In the genomic region with DNA sequence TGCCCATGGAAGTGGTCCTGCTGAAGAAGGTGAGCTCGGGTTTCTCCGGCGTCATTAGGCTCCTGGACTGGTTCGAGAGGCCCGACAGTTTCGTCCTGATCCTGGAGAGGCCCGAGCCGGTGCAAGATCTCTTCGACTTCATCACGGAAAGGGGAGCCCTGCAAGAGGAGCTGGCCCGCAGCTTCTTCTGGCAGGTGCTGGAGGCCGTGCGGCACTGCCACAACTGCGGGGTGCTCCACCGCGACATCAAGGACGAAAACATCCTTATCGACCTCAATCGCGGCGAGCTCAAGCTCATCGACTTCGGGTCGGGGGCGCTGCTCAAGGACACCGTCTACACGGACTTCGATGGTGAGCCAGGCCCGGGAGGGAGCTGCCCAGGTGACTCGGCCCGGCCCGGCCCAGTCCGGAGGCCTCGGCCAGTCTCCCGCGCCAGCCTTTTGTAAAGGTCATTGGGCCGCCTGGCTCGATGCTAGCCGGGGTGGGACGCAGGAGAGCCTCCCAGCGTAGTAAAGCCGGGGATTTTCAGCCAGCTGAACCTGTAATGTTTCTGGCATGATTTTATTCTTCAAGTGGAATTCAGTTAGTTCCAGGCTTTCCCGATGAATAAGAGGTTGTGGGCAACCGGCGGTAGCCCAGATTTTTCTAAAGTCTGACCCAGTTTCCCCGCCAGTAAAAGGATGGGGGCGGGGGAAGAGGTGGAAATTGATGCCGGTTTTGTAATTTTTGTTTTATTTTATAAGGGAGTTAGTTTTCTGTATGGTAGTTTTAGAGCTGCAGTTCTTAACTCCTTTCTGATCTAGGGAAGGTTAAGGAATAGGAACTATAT, we compare ENCODE assay signal across 1 cellular context.
A peak's percentile ranks its signal among the peaks of the same experiment; 100 is the strongest.
TF ChIP-seq lines count a peak whose summit lies in the region.

No MANE protein-coding gene starts in this region.

TF ChIP-seq in HepG2, 621 proteins besides CTCF, POLR2A, EP300 and RAD21 (continued from another document and continues in another):
- TF ChIP-seq, protein P1, sequence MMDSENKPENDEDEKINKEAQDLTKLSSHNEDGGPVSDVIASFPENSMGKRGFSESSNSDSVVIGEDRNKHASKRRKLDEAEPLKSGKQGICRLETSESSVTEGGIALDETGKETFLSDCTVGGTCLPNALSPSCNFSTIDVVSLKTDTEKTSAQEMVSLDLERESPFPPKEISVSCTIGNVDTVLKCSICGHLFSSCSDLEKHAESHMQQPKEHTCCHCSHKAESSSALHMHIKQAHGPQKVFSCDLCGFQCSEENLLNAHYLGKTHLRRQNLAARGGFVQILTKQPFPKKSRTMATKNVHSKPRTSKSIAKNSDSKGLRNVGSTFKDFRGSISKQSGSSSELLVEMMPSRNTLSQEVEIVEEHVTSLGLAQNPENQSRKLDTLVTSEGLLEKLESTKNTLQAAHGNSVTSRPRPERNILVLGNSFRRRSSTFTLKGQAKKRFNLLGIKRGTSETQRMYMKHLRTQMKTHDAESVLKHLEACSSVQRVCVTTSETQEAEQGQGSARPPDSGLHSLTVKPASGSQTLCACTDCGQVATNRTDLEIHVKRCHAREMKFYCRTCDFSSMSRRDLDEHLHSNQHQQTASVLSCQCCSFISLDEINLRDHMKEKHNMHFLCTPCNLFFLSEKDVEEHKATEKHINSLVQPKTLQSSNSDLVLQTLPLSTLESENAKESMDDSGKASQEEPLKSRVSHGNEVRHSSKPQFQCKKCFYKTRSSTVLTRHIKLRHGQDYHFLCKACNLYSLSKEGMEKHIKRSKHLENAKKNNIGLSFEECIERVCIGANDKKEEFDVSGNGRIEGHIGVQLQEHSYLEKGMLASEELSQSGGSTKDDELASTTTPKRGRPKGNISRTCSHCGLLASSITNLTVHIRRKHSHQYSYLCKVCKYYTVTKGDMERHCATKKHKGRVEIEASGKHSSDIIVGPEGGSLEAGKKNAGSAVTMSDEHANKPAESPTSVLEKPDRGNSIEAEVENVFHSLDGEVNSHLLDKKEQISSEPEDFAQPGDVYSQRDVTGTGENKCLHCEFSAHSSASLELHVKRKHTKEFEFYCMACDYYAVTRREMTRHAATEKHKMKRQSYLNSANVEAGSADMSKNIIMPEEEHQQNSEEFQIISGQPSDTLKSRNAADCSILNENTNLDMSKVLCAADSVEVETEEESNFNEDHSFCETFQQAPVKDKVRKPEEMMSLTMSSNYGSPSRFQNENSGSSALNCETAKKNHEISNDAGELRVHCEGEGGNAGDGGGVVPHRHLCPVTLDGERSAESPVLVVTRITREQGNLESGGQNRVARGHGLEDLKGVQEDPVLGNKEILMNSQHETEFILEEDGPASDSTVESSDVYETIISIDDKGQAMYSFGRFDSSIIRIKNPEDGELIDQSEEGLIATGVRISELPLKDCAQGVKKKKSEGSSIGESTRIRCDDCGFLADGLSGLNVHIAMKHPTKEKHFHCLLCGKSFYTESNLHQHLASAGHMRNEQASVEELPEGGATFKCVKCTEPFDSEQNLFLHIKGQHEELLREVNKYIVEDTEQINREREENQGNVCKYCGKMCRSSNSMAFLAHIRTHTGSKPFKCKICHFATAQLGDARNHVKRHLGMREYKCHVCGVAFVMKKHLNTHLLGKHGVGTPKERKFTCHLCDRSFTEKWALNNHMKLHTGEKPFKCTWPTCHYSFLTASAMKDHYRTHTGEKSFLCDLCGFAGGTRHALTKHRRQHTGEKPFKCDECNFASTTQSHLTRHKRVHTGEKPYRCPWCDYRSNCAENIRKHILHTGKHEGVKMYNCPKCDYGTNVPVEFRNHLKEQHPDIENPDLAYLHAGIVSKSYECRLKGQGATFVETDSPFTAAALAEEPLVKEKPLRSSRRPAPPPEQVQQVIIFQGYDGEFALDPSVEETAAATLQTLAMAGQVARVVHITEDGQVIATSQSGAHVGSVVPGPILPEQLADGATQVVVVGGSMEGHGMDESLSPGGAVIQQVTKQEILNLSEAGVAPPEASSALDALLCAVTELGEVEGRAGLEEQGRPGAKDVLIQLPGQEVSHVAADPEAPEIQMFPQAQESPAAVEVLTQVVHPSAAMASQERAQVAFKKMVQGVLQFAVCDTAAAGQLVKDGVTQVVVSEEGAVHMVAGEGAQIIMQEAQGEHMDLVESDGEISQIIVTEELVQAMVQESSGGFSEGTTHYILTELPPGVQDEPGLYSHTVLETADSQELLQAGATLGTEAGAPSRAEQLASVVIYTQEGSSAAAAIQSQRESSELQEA (CRISPR knock-in tag; IDR thresholded peaks at IDR 0.05; ENCODE audit: not compliant biosample characterization), result peak; percentile 42
- TF ChIP-seq FOSL1 (CRISPR knock-in tag; IDR thresholded peaks at IDR 0.05; ENCODE audit: borderline replicate concordance) (no peak), ESRRA (CRISPR knock-in tag; IDR thresholded peaks at IDR 0.05; ENCODE audit: low read depth) (peak; percentile 51; the same call in 1 of the 2 replicates), ZSCAN12 (CRISPR knock-in tag; IDR thresholded peaks at IDR 0.05) (peak; percentile 59; the same call in 1 of the 2 replicates), ZMAT3 (CRISPR knock-in tag; conservative IDR thresholded peaks at IDR 0.05) (peak; percentile 64; the same call in 1 of the 2 replicates), SNAI1 (CRISPR knock-in tag; IDR thresholded peaks at IDR 0.05; ENCODE audit: borderline replicate concordance) (peak; percentile 24; the same call in 1 of the 2 replicates), MYC (CRISPR knock-in tag; IDR thresholded peaks at IDR 0.05; ENCODE audit: borderline replicate concordance) (peak; percentile 43; the same call in 1 of the 2 replicates), ZC3H13 (CRISPR knock-in tag; IDR thresholded peaks at IDR 0.05) (peak; percentile 52; the same call in 1 of the 2 replicates), ZNF343 (CRISPR knock-in tag; IDR thresholded peaks at IDR 0.05) (no peak; the same call in 1 of the 2 replicates), FIP1L1 (IDR thresholded peaks at IDR 0.05; ENCODE audit: borderline replicate concordance, insufficient read depth, low read depth, low read length) (no peak), PAF1 (CRISPR knock-in tag; IDR thresholded peaks at IDR 0.05) (peak; percentile 77), ZNF598 (CRISPR knock-in tag; IDR thresholded peaks at IDR 0.05; ENCODE audit: borderline replicate concordance) (0 out of 2 replicates have a peak, but pooled peaks have one; percentile 56), PCBP2 (optimal IDR thresholded peaks at IDR 0.05; ENCODE audit: low read depth, low read length, poor library complexity, severe bottlenecking) (no peak)
- TF ChIP-seq, protein P2, sequence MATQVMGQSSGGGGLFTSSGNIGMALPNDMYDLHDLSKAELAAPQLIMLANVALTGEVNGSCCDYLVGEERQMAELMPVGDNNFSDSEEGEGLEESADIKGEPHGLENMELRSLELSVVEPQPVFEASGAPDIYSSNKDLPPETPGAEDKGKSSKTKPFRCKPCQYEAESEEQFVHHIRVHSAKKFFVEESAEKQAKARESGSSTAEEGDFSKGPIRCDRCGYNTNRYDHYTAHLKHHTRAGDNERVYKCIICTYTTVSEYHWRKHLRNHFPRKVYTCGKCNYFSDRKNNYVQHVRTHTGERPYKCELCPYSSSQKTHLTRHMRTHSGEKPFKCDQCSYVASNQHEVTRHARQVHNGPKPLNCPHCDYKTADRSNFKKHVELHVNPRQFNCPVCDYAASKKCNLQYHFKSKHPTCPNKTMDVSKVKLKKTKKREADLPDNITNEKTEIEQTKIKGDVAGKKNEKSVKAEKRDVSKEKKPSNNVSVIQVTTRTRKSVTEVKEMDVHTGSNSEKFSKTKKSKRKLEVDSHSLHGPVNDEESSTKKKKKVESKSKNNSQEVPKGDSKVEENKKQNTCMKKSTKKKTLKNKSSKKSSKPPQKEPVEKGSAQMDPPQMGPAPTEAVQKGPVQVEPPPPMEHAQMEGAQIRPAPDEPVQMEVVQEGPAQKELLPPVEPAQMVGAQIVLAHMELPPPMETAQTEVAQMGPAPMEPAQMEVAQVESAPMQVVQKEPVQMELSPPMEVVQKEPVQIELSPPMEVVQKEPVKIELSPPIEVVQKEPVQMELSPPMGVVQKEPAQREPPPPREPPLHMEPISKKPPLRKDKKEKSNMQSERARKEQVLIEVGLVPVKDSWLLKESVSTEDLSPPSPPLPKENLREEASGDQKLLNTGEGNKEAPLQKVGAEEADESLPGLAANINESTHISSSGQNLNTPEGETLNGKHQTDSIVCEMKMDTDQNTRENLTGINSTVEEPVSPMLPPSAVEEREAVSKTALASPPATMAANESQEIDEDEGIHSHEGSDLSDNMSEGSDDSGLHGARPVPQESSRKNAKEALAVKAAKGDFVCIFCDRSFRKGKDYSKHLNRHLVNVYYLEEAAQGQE (IDR thresholded peaks at IDR 0.05; ENCODE audit: borderline replicate concordance in 1 of 2, low read depth in 1 of 2, low read length in 2 of 2), result no peak; a peak in 1 of 4 replicates
- TF ChIP-seq, protein P3, sequence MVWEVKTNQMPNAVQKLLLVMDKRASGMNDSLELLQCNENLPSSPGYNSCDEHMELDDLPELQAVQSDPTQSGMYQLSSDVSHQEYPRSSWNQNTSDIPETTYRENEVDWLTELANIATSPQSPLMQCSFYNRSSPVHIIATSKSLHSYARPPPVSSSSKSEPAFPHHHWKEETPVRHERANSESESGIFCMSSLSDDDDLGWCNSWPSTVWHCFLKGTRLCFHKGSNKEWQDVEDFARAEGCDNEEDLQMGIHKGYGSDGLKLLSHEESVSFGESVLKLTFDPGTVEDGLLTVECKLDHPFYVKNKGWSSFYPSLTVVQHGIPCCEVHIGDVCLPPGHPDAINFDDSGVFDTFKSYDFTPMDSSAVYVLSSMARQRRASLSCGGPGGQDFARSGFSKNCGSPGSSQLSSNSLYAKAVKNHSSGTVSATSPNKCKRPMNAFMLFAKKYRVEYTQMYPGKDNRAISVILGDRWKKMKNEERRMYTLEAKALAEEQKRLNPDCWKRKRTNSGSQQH (CRISPR knock-in tag; IDR thresholded peaks at IDR 0.05; ENCODE audit: low read depth), result no peak
- TF ChIP-seq, protein P4, sequence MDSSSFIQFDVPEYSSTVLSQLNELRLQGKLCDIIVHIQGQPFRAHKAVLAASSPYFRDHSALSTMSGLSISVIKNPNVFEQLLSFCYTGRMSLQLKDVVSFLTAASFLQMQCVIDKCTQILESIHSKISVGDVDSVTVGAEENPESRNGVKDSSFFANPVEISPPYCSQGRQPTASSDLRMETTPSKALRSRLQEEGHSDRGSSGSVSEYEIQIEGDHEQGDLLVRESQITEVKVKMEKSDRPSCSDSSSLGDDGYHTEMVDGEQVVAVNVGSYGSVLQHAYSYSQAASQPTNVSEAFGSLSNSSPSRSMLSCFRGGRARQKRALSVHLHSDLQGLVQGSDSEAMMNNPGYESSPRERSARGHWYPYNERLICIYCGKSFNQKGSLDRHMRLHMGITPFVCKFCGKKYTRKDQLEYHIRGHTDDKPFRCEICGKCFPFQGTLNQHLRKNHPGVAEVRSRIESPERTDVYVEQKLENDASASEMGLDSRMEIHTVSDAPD (CRISPR knock-in tag; IDR thresholded peaks at IDR 0.05), result 0 out of 2 replicates have a peak, but pooled peaks have one; percentile 13
- TF ChIP-seq, protein P5, sequence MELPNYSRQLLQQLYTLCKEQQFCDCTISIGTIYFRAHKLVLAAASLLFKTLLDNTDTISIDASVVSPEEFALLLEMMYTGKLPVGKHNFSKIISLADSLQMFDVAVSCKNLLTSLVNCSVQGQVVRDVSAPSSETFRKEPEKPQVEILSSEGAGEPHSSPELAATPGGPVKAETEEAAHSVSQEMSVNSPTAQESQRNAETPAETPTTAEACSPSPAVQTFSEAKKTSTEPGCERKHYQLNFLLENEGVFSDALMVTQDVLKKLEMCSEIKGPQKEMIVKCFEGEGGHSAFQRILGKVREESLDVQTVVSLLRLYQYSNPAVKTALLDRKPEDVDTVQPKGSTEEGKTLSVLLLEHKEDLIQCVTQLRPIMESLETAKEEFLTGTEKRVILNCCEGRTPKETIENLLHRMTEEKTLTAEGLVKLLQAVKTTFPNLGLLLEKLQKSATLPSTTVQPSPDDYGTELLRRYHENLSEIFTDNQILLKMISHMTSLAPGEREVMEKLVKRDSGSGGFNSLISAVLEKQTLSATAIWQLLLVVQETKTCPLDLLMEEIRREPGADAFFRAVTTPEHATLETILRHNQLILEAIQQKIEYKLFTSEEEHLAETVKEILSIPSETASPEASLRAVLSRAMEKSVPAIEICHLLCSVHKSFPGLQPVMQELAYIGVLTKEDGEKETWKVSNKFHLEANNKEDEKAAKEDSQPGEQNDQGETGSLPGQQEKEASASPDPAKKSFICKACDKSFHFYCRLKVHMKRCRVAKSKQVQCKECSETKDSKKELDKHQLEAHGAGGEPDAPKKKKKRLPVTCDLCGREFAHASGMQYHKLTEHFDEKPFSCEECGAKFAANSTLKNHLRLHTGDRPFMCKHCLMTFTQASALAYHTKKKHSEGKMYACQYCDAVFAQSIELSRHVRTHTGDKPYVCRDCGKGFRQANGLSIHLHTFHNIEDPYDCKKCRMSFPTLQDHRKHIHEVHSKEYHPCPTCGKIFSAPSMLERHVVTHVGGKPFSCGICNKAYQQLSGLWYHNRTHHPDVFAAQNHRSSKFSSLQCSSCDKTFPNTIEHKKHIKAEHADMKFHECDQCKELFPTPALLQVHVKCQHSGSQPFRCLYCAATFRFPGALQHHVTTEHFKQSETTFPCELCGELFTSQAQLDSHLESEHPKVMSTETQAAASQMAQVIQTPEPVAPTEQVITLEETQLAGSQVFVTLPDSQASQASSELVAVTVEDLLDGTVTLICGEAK (IDR thresholded peaks at IDR 0.05), result no peak
- TF ChIP-seq, protein P5 (CRISPR knock-in tag; IDR thresholded peaks at IDR 0.05), result peak; percentile 17; the same call in 1 of the 2 replicates
- TF ChIP-seq, protein P6, sequence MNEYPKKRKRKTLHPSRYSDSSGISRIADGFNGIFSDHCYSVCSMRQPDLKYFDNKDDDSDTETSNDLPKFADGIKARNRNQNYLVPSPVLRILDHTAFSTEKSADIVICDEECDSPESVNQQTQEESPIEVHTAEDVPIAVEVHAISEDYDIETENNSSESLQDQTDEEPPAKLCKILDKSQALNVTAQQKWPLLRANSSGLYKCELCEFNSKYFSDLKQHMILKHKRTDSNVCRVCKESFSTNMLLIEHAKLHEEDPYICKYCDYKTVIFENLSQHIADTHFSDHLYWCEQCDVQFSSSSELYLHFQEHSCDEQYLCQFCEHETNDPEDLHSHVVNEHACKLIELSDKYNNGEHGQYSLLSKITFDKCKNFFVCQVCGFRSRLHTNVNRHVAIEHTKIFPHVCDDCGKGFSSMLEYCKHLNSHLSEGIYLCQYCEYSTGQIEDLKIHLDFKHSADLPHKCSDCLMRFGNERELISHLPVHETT (CRISPR knock-in tag; conservative IDR thresholded peaks at IDR 0.05), result 0 out of 2 replicates have a peak, but pooled peaks have one; percentile 60
